18 cellular contexts compared by ENCODE assay signal in the genomic region with DNA sequence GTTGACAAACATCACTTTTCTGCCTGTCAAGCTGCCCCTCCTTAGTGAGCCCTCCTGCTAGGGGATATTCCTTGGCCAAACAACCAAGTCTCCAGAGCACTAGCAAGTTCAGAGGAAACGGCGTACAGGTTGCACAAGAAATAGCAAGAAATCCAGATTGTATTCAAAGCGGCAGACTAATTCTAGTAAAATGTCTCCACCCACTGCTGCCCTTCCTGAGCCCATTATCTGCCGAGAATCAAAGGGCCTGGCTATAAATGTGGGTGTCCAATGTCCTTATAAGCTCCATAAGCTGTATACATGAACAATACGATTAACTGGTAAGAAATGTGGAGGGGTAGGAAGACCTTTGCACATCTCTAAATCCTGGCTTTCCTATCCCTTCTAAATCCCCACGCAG. TPM values are rescaled to one million over a fixed set of nuclear protein-coding genes. Genes with fewer than 3 reads are reported as not detected.
A peak's percentile ranks its signal among the peaks of the same experiment; 100 is the strongest.
DNase-seq lines count a peak whose midpoint lies in the region; ATAC-seq and TF ChIP-seq lines count a peak whose summit lies in the region.
"Had no signal": no experiment of that assay in that cellular context is flagged by ENCODE, and none has a peak within 500 bp of the region (broad histone marks: within the 10 kb centered on the region; RNA-seq: fewer than 3 reads in every experiment).

No MANE protein-coding gene starts in this region.

- no peak overlapping the region for H3K4me3 Mint-ChIP-seq in effector memory CD8-positive, alpha-beta T cell
- H3K4me3 Mint-ChIP-seq: activated CD4-positive, alpha-beta memory T cell treated with anti-CD3 and anti-CD28 coated beads, Interleukin-2, amount 10 ng/mL, durations not matched to agents 7 days and 5 days; H9 had no signal

- DNase-seq in left ventricle myocardium inferior (no peak), Right ventricle myocardium superior (no peak), choroid plexus epithelial cell (ENCODE audit: low read depth) (peak; percentile 33), left lung (no peak), upper lobe of right lung (no peak), LoVo (ENCODE audit: low spot score) (no peak), NCI-H446 (lab: John Stamatoyannopoulos, UW) (no peak)
- DNase-seq in effector memory CD8-positive, alpha-beta T cell: no peak
- DNase-seq: activated CD4-positive, alpha-beta memory T cell treated with anti-CD3 and anti-CD28 coated beads, Interleukin-2, amount 10 ng/mL, durations not matched to agents 7 days and 5 days; activated effector memory CD4-positive, alpha-beta T cell treated with Interleukin-2 at 50 U/mL for 16 hours; dorsolateral prefrontal cortex; gastrocnemius medialis; H9; NCI-H1436; NCI-H345; substantia nigra had no signal

- intact Hi-C loops in left ventricle myocardium inferior (cut with micrococcal nuclease): no loop called here
- intact Hi-C loops in Right ventricle myocardium superior (cut with DNase I): no loop called here
- intact Hi-C loops in left lung (cut with DNase I): loop anchor here in 1 of 2 donors (5.0 kb wide), 1 partner anchor 180 kb away; no protein-coding TSS in a partner anchor
- intact Hi-C loops in upper lobe of right lung (cut with DNase I): no loop called here

- H3K4me1 ChIP-seq in left ventricle myocardium inferior (peaks cover 62% of the 10 kb centered on the region), left lung (peaks cover 20 to 56% of the 10 kb centered on the region in 2 donors), upper lobe of right lung (peaks cover 36% of the 10 kb centered on the region)
- H3K4me1 ChIP-seq: parathyroid adenoma had no signal

- no peaks in the 10 kb centered on the region for H3K36me3 Mint-ChIP-seq in effector memory CD8-positive, alpha-beta T cell (ENCODE audit: insufficient read depth)

- H3K36me3 ChIP-seq in left ventricle myocardium inferior (no peaks in the 10 kb centered on the region), left lung (no peaks in the 10 kb centered on the region), upper lobe of right lung (no peaks in the 10 kb centered on the region)
- H3K36me3 ChIP-seq: gastrocnemius medialis had no signal

- TF ChIP-seq CTCF in left ventricle myocardium inferior (IDR thresholded peaks at IDR 0.05; ENCODE audit: borderline replicate concordance) (no peak), choroid plexus epithelial cell (conservative IDR thresholded peaks at IDR 0.05; ENCODE audit: low read depth, low read length) (no peak), left lung (IDR thresholded peaks at IDR 0.05) (no peak), upper lobe of right lung (IDR thresholded peaks at IDR 0.05) (no peak)

- ATAC-seq in Right ventricle myocardium superior (ENCODE audit: poor library complexity): no peak
- ATAC-seq in left lung: no peak
- ATAC-seq in upper lobe of right lung: no peak
- ATAC-seq in effector memory CD8-positive, alpha-beta T cell (replicated peaks): no peak
- ATAC-seq: A549, gastrocnemius medialis had no signal

- H3K9me3 ChIP-seq in left ventricle myocardium inferior (replicated peaks): no peaks in the 10 kb centered on the region
- H3K9me3 ChIP-seq in left lung: no peaks in the 10 kb centered on the region
- no peaks in the 10 kb centered on the region for H3K9me3 ChIP-seq in upper lobe of right lung
- H3K9me3 ChIP-seq: A549, gastrocnemius medialis had no signal

- H3K4me3 ChIP-seq in left ventricle myocardium inferior: no peak overlapping the region
- no peak overlapping the region for H3K4me3 ChIP-seq in choroid plexus epithelial cell (ENCODE audit: low read depth, low read length)
- H3K4me3 ChIP-seq in left lung: no peak overlapping the region
- H3K4me3 ChIP-seq in upper lobe of right lung: no peak overlapping the region
- H3K4me3 ChIP-seq: A549, dorsolateral prefrontal cortex, gastrocnemius medialis had no signal

- no peaks in the 10 kb centered on the region for H3K27me3 ChIP-seq in left ventricle myocardium inferior (ENCODE audit: low read depth)
- peaks cover 0 to 31% of the 10 kb centered on the region in 2 donors for H3K27me3 ChIP-seq in left lung
- no peaks in the 10 kb centered on the region for H3K27me3 ChIP-seq in upper lobe of right lung
- H3K27me3 ChIP-seq: dorsolateral prefrontal cortex, gastrocnemius medialis had no signal

- H3K27ac Mint-ChIP-seq in effector memory CD8-positive, alpha-beta T cell: no peak overlapping the region
- H3K27ac Mint-ChIP-seq: activated CD4-positive, alpha-beta memory T cell treated with anti-CD3 and anti-CD28 coated beads, Interleukin-2, amount 10 ng/mL, durations not matched to agents 7 days and 5 days had no signal

- no peaks in the 10 kb centered on the region for H3K9me3 Mint-ChIP-seq in effector memory CD8-positive, alpha-beta T cell
- H3K9me3 Mint-ChIP-seq: activated CD4-positive, alpha-beta memory T cell treated with anti-CD3 and anti-CD28 coated beads, Interleukin-2, amount 10 ng/mL, durations not matched to agents 7 days and 5 days; H9 had no signal

- peak overlapping the region; percentile 46 for H3K27ac ChIP-seq in left ventricle myocardium inferior (replicated peaks)
- H3K27ac ChIP-seq in left lung: peak overlapping the region; percentile 31 to 70
- H3K27ac ChIP-seq in upper lobe of right lung: peak overlapping the region; percentile 40
- H3K27ac ChIP-seq: A549, parathyroid adenoma had no signal

- H3K27me3 Mint-ChIP-seq in effector memory CD8-positive, alpha-beta T cell: peaks cover 59 to 79% of the 10 kb centered on the region in 2 donors

- H3K4me1 Mint-ChIP-seq in effector memory CD8-positive, alpha-beta T cell (ENCODE audit: low read depth in 2 of 2): no peaks in the 10 kb centered on the region

RNA-seq across cellular contexts. Expression of a gene that starts 44.0 kb away (rescaled TPM):
- total RNA-seq in left ventricle myocardium inferior: 30.1 TPM
- 26.8 TPM for total RNA-seq in Right ventricle myocardium superior
- total RNA-seq in left lung: 10 to 100 TPM; 23.2 to 29.1 TPM
- 27.1 TPM for total RNA-seq in upper lobe of right lung
